ENCODE assay signal across 7 cellular contexts in genomic region chr10:65684896-65685295, GRCh38.
"Had no signal": no experiment of that assay in that cellular context is flagged by ENCODE, and none has a peak within 500 bp of the region (broad histone marks: within the 10 kb centered on the region; RNA-seq: fewer than 3 reads in every experiment).

No MANE protein-coding gene starts in this region.

- FAIRE-seq: K562 had no signal

- H3K4me3 ChIP-seq: GM23248, K562 had no signal

- H3K9ac ChIP-seq: GM23248 had no signal

- ATAC-seq: K562 had no signal

- H3K27ac ChIP-seq: GM23248, HL-60 had no signal

- H3K4me3 Mint-ChIP-seq: H9 had no signal

- H2AFZ ChIP-seq: GM23248 had no signal

- H3K9me3 Mint-ChIP-seq: H9 had no signal

- DNase-seq: GM23248, GOT3, H9, HCEC 1CT, IMR-90 had no signal

- H3K27ac Mint-ChIP-seq: H9 had no signal
